8 cellular contexts compared by ENCODE assay signal in genomic region chr4:2792711-2793577, GRCh38. TPM values are rescaled to one million over a fixed set of nuclear protein-coding genes. Genes with fewer than 3 reads are reported as not detected.
DNase-seq lines count a peak whose midpoint lies in the region; ATAC-seq lines count a peak whose summit lies in the region.

TSS of gene SH3BP2 (plus strand) at chr4:2793085. CDS start at chr4:2820618, 27,533 bp downstream.

- H3K4me1 Mint-ChIP-seq in immature natural killer cell = peaks cover 28 to 37% of the 10 kb centered on the region in 2 donors

- peak within 1 kb of the TSS in 5 of 6 donors; percentile 42 to 72 (median 45) for H3K27ac Mint-ChIP-seq in immature natural killer cell

- H3K36me3 Mint-ChIP-seq in immature natural killer cell = no peaks in the 10 kb centered on the region

- intact Hi-C loops in T-helper 2 cell treated with Interferon-gamma antibody and Interleukin-4, amounts not matched to agents 100 ng/mL and 5 ng/mL, for 36 hours (cut with micrococcal nuclease) = no loop called here

- H3K27ac ChIP-seq in caudate nucleus (ENCODE audit: low read depth, low read length) = peak within 1 kb of the TSS; percentile 59

- no peak for ATAC-seq in HG02973 (IDR thresholded peaks at IDR 0.05; ENCODE audit: unreplicated experiment)
- no peak for ATAC-seq in HG03521 (IDR thresholded peaks at IDR 0.05; ENCODE audit: unreplicated experiment)

- no peaks in the 10 kb centered on the region for H3K9me3 Mint-ChIP-seq in immature natural killer cell

- H3K27me3 Mint-ChIP-seq in immature natural killer cell (ENCODE audit: low read depth in 3 of 3) = peaks cover 0 to 6% (median 2%) of the 10 kb centered on the region in 3 donors

- DNase-seq in EH (ENCODE audit: low read depth) = peak; percentile 81
- peak; percentile 68 for DNase-seq in HT-29 (ENCODE audit: low spot score)
- peak in 12 of 61 donors; percentile 30 to 63 (median 42) for DNase-seq in caudate nucleus (lab: John Stamatoyannopoulos, UW)
- peak; percentile 49 to 55 (median 50) for DNase-seq in immature natural killer cell
- peak; percentile 33 for DNase-seq in smooth muscle cell of the brain vasculature (ENCODE audit: low read depth, low spot score)

- H3K4me3 Mint-ChIP-seq in immature natural killer cell = peak within 1 kb of the TSS; percentile 77 to 90 (median 86)

RNA-seq across cellular contexts. Expression of gene SH3BP2, which starts in this region (rescaled TPM):
- total RNA-seq in HT-29 (2014; rRNA removed; shearing (Covaris generic)) = 122 and 166 TPM in 2 replicates
- total RNA-seq in T-helper 2 cell treated with Interferon-gamma antibody and Interleukin-4, amounts not matched to agents 100 ng/mL and 5 ng/mL, for 36 hours = 73.7 and 76.0 TPM in 2 replicates
- 10 to 100 TPM; 12.6 to 71.0 (median 22.7) TPM for polyA plus RNA-seq in immature natural killer cell
